1 cellular context compared by ENCODE assay signal in the genomic region with DNA sequence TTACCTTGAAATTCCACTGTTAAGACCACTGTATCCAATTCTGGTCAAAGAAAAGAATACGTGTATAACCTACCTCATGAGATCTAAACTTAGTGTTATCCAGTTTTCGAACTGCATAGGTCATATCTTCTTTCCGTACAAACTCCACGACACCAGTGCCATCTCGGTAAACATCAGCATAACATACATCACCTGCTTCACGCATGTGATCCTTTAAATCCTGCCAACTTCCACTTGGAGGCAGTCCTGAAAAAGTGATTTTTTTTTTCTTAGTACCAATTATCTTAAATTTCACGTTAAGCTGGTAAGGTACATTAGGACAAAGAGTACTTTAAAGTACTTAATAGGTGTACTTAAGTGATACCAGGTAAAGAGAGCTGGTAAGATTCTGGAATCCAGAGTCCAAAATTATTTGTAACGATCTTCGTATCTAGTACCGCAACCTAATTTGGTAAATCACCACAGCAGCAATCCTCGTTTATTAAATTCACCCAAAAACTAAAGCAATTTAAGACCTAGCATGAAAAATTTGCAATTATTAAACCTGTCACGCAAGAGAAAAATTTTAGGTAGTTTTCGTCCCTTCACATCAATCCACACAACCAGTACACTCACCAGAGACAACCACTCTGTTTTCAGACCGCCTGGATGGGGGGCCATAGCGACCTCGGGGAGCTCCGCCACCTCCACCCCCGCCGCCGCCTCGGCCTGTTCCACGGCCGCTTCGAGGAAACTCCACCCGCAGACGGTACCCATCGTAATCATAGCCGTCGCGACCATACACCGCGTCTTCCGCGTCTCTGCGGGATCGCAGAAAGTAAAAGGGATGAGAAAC.
A peak's percentile ranks its signal among the peaks of the same experiment; 100 is the strongest.
TF ChIP-seq lines count a peak whose summit lies in the region.

No MANE protein-coding gene starts in this region.

TF ChIP-seq in HepG2, 621 proteins besides CTCF, POLR2A, EP300 and RAD21 (continues in another document):
- no peak for TF ChIP-seq ZFP37 (CRISPR knock-in tag; IDR thresholded peaks at IDR 0.05; ENCODE audit: borderline replicate concordance)
- TF ChIP-seq ZBTB21 (CRISPR knock-in tag; IDR thresholded peaks at IDR 0.05): no peak
- peak; percentile 9; the same call in 1 of the 2 replicates for TF ChIP-seq ZBTB3 (CRISPR knock-in tag; IDR thresholded peaks at IDR 0.05; ENCODE audit: borderline replicate concordance, low read depth)
- no peak for TF ChIP-seq ZNF761 (CRISPR knock-in tag; conservative IDR thresholded peaks at IDR 0.05)
- TF ChIP-seq MXD3 (CRISPR knock-in tag; IDR thresholded peaks at IDR 0.05): no peak
- TF ChIP-seq, protein P1, sequence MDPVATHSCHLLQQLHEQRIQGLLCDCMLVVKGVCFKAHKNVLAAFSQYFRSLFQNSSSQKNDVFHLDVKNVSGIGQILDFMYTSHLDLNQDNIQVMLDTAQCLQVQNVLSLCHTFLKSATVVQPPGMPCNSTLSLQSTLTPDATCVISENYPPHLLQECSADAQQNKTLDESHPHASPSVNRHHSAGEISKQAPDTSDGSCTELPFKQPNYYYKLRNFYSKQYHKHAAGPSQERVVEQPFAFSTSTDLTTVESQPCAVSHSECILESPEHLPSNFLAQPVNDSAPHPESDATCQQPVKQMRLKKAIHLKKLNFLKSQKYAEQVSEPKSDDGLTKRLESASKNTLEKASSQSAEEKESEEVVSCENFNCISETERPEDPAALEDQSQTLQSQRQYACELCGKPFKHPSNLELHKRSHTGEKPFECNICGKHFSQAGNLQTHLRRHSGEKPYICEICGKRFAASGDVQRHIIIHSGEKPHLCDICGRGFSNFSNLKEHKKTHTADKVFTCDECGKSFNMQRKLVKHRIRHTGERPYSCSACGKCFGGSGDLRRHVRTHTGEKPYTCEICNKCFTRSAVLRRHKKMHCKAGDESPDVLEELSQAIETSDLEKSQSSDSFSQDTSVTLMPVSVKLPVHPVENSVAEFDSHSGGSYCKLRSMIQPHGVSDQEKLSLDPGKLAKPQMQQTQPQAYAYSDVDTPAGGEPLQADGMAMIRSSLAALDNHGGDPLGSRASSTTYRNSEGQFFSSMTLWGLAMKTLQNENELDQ (CRISPR knock-in tag; IDR thresholded peaks at IDR 0.05; ENCODE audit: borderline replicate concordance): peak; percentile 33; the same call in 1 of the 2 replicates
- TF ChIP-seq ZNF251 (CRISPR knock-in tag; IDR thresholded peaks at IDR 0.05): no peak
- no peak for TF ChIP-seq ZNF232 (CRISPR knock-in tag; IDR thresholded peaks at IDR 0.05; ENCODE audit: borderline replicate concordance)
- TF ChIP-seq ZNF546 (CRISPR knock-in tag; conservative IDR thresholded peaks at IDR 0.05): no peak
- TF ChIP-seq, protein P2, sequence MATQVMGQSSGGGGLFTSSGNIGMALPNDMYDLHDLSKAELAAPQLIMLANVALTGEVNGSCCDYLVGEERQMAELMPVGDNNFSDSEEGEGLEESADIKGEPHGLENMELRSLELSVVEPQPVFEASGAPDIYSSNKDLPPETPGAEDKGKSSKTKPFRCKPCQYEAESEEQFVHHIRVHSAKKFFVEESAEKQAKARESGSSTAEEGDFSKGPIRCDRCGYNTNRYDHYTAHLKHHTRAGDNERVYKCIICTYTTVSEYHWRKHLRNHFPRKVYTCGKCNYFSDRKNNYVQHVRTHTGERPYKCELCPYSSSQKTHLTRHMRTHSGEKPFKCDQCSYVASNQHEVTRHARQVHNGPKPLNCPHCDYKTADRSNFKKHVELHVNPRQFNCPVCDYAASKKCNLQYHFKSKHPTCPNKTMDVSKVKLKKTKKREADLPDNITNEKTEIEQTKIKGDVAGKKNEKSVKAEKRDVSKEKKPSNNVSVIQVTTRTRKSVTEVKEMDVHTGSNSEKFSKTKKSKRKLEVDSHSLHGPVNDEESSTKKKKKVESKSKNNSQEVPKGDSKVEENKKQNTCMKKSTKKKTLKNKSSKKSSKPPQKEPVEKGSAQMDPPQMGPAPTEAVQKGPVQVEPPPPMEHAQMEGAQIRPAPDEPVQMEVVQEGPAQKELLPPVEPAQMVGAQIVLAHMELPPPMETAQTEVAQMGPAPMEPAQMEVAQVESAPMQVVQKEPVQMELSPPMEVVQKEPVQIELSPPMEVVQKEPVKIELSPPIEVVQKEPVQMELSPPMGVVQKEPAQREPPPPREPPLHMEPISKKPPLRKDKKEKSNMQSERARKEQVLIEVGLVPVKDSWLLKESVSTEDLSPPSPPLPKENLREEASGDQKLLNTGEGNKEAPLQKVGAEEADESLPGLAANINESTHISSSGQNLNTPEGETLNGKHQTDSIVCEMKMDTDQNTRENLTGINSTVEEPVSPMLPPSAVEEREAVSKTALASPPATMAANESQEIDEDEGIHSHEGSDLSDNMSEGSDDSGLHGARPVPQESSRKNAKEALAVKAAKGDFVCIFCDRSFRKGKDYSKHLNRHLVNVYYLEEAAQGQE (IDR thresholded peaks at IDR 0.05; ENCODE audit: borderline replicate concordance in 1 of 2, low read depth in 1 of 2, low read length in 2 of 2): no peak
- TF ChIP-seq SMAD3 (CRISPR knock-in tag; IDR thresholded peaks at IDR 0.05): 0 out of 2 replicates have a peak, but pooled peaks have one; percentile 3
- TF ChIP-seq ZNF331 (CRISPR knock-in tag; IDR thresholded peaks at IDR 0.05): no peak
- TF ChIP-seq ZFP36L2 (CRISPR knock-in tag; IDR thresholded peaks at IDR 0.05): no peak
- TF ChIP-seq ERF (CRISPR knock-in tag; IDR thresholded peaks at IDR 0.05): 0 out of 2 replicates have a peak, but pooled peaks have one; percentile 45
- 0 out of 2 replicates have a peak, but pooled peaks have one; percentile 8 for TF ChIP-seq MAX (IDR thresholded peaks at IDR 0.05)
- no peak for TF ChIP-seq ZNF670 (CRISPR knock-in tag; IDR thresholded peaks at IDR 0.05; ENCODE audit: borderline replicate concordance)
- no peak for TF ChIP-seq ZSCAN21 (CRISPR knock-in tag; IDR thresholded peaks at IDR 0.05; ENCODE audit: borderline replicate concordance)
- TF ChIP-seq PITX1 (CRISPR knock-in tag; IDR thresholded peaks at IDR 0.05): no peak
- peak; percentile 10; the same call in 1 of the 2 replicates for TF ChIP-seq MED13 (CRISPR knock-in tag; IDR thresholded peaks at IDR 0.05)
- peak; percentile 53; the same call in 1 of the 2 replicates for TF ChIP-seq RNF219 (CRISPR knock-in tag; IDR thresholded peaks at IDR 0.05)
- 0 out of 2 replicates have a peak, but pooled peaks have one; percentile 7 for TF ChIP-seq MIER3 (CRISPR knock-in tag; IDR thresholded peaks at IDR 0.05; ENCODE audit: borderline replicate concordance)
- no peak for TF ChIP-seq ZNF674 (CRISPR knock-in tag; IDR thresholded peaks at IDR 0.05; ENCODE audit: low read depth)
- TF ChIP-seq CREM (IDR thresholded peaks at IDR 0.05): 0 out of 2 replicates have a peak, but pooled peaks have one; percentile 2
- TF ChIP-seq CREM (CRISPR knock-in tag; IDR thresholded peaks at IDR 0.05): no peak
- TF ChIP-seq ZBTB46 (CRISPR knock-in tag; IDR thresholded peaks at IDR 0.05; ENCODE audit: borderline replicate concordance): no peak
- 0 out of 2 replicates have a peak, but pooled peaks have one; percentile 1 for TF ChIP-seq ZNF354B (CRISPR knock-in tag; IDR thresholded peaks at IDR 0.05)
- TF ChIP-seq TEAD3 (CRISPR knock-in tag; optimal IDR thresholded peaks at IDR 0.05; ENCODE audit: borderline replicate concordance): peak; percentile 32
- peak; percentile 37; the same call in 1 of the 2 replicates for TF ChIP-seq GATAD1 (CRISPR knock-in tag; IDR thresholded peaks at IDR 0.05)
- no peak for TF ChIP-seq SALL1 (CRISPR knock-in tag; IDR thresholded peaks at IDR 0.05)
- no peak for TF ChIP-seq ZNF33B (CRISPR knock-in tag; IDR thresholded peaks at IDR 0.05)
- TF ChIP-seq ZNF383 (CRISPR knock-in tag; IDR thresholded peaks at IDR 0.05; ENCODE audit: borderline replicate concordance): no peak
- TF ChIP-seq SIN3A (IDR thresholded peaks at IDR 0.05; ENCODE audit: borderline replicate concordance, low read depth, low read length): 0 out of 2 replicates have a peak, but pooled peaks have one; percentile 3
- TF ChIP-seq, protein P3, sequence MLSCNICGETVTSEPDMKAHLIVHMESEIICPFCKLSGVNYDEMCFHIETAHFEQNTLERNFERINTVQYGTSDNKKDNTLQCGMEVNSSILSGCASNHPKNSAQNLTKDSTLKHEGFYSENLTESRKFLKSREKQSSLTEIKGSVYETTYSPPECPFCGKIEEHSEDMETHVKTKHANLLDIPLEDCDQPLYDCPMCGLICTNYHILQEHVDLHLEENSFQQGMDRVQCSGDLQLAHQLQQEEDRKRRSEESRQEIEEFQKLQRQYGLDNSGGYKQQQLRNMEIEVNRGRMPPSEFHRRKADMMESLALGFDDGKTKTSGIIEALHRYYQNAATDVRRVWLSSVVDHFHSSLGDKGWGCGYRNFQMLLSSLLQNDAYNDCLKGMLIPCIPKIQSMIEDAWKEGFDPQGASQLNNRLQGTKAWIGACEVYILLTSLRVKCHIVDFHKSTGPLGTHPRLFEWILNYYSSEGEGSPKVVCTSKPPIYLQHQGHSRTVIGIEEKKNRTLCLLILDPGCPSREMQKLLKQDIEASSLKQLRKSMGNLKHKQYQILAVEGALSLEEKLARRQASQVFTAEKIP (CRISPR knock-in tag; IDR thresholded peaks at IDR 0.05; ENCODE audit: borderline replicate concordance): no peak
- TF ChIP-seq GPN1 (CRISPR knock-in tag; IDR thresholded peaks at IDR 0.05; ENCODE audit: borderline replicate concordance): no peak
- TF ChIP-seq, protein P4, sequence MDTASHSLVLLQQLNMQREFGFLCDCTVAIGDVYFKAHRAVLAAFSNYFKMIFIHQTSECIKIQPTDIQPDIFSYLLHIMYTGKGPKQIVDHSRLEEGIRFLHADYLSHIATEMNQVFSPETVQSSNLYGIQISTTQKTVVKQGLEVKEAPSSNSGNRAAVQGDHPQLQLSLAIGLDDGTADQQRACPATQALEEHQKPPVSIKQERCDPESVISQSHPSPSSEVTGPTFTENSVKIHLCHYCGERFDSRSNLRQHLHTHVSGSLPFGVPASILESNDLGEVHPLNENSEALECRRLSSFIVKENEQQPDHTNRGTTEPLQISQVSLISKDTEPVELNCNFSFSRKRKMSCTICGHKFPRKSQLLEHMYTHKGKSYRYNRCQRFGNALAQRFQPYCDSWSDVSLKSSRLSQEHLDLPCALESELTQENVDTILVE (CRISPR knock-in tag; IDR thresholded peaks at IDR 0.05): 0 out of 2 replicates have a peak, but pooled peaks have one; percentile 18
- TF ChIP-seq RELA (CRISPR knock-in tag; IDR thresholded peaks at IDR 0.05): no peak
- TF ChIP-seq TSC22D2 (CRISPR knock-in tag; IDR thresholded peaks at IDR 0.05; ENCODE audit: borderline replicate concordance): 0 out of 2 replicates have a peak, but pooled peaks have one; percentile 23
- TF ChIP-seq NFRKB (IDR thresholded peaks at IDR 0.05): no peak
- TF ChIP-seq MTA1 (CRISPR knock-in tag; IDR thresholded peaks at IDR 0.05; ENCODE audit: borderline replicate concordance): no peak
- 0 out of 2 replicates have a peak, but pooled peaks have one; percentile 20 for TF ChIP-seq RBFOX2 (IDR thresholded peaks at IDR 0.05; ENCODE audit: low read depth, low read length)
- TF ChIP-seq SP4 (CRISPR knock-in tag; IDR thresholded peaks at IDR 0.05): no peak
- 0 out of 2 replicates have a peak, but pooled peaks have one; percentile 1 for TF ChIP-seq KDM5A (IDR thresholded peaks at IDR 0.05; ENCODE audit: borderline replicate concordance, low read length)
- no peak for TF ChIP-seq FOXA1 (IDR thresholded peaks at IDR 0.05)
- peak; percentile 34; the same call in 1 of the 2 replicates for TF ChIP-seq FOXA1 (CRISPR knock-in tag; IDR thresholded peaks at IDR 0.05)
- TF ChIP-seq TGIF2 (CRISPR knock-in tag; IDR thresholded peaks at IDR 0.05): 0 out of 2 replicates have a peak, but pooled peaks have one; percentile 11
- no peak; the same call in 1 of the 2 replicates for TF ChIP-seq ZNF709 (CRISPR knock-in tag; IDR thresholded peaks at IDR 0.05)
- TF ChIP-seq ZNF3 (CRISPR knock-in tag; IDR thresholded peaks at IDR 0.05): no peak
- 0 out of 2 replicates have a peak, but pooled peaks have one; percentile 22 for TF ChIP-seq THRA (CRISPR knock-in tag; IDR thresholded peaks at IDR 0.05; ENCODE audit: borderline replicate concordance)
- 0 out of 2 replicates have a peak, but pooled peaks have one; percentile 34 for TF ChIP-seq MXD4 (CRISPR knock-in tag; IDR thresholded peaks at IDR 0.05)
